14 cellular contexts compared by ENCODE assay signal in genomic region chr11:954392-955144, GRCh38. TPM values are rescaled to one million over a fixed set of nuclear protein-coding genes. Genes with fewer than 3 reads are reported as not detected.
DNase-seq lines count a peak whose midpoint lies in the region; ATAC-seq and TF ChIP-seq lines count a peak whose summit lies in the region.
"Had no signal": no experiment of that assay in that cellular context is flagged by ENCODE, and none has a peak within 500 bp of the region (broad histone marks: within the 10 kb centered on the region; RNA-seq: fewer than 3 reads in every experiment).

No MANE protein-coding gene starts in this region.

- no peak overlapping the region for H3K4me2 ChIP-seq in mammary epithelial cell (ENCODE audit: insufficient read depth, low read depth, low read length)
- H3K4me2 ChIP-seq: KMS-11 had no signal

- H3K9ac ChIP-seq in mammary epithelial cell (ENCODE audit: insufficient read depth, low read length) (no peak overlapping the region), SK-N-MC (ENCODE audit: insufficient read length) (no peak overlapping the region)
- H3K9ac ChIP-seq: KMS-11 had no signal

- dilution Hi-C loops in mammary epithelial cell (cut with HindIII; ENCODE audit: low sequenced_read_pairs): no loop called here

- BruUV-seq in MCF 10A (replicated peaks; lab: Mats Ljungman, UMichigan) (no TSS peak), mammary epithelial cell (replicated peaks; lab: Mats Ljungman, UMichigan) (no TSS peak)

- peak overlapping the region; percentile 0 for H3K27ac Mint-ChIP-seq in MCF 10A (ENCODE audit: low read depth, unreplicated experiment)

- no peak overlapping the region for H2AFZ ChIP-seq in mammary epithelial cell (ENCODE audit: low read depth, low read length)

- H3K9me3 ChIP-seq in mammary epithelial cell (replicated peaks; ENCODE audit: insufficient read depth, low read length): peaks cover 5% of the 10 kb centered on the region
- no peaks in the 10 kb centered on the region for H3K9me3 ChIP-seq in SK-N-MC (ENCODE audit: low read depth, low read length)
- peaks cover under 1% of the 10 kb centered on the region for H3K9me3 ChIP-seq in suprapubic skin

- ATAC-seq in GM18502 (IDR thresholded peaks at IDR 0.05; ENCODE audit: poor library complexity, unreplicated experiment): no peak

- DNase-seq in MCF 10A (ENCODE audit: unreplicated experiment) (no peak), mammary epithelial cell (no peak), SK-N-MC (ENCODE audit: low read depth, low spot score) (no peak), fibroblast of villous mesenchyme (ENCODE audit: low read depth) (peak; percentile 31), suprapubic skin (ENCODE audit: low spot score in 2 of 2) (no peak), posterior vena cava (ENCODE audit: low spot score) (no peak)
- no peak for DNase-seq in NK-92 treated with Interleukin-12 subunit alpha and Interleukin-12 subunit beta, amount 100 ng/mL, for 24 hours (lab: John Stamatoyannopoulos, UW)
- DNase-seq: activated CD4-positive, alpha-beta T cell treated with anti-CD3 and anti-CD28 coated beads for 48 hours; DND-41; esophagus squamous epithelium; HCEC 1CT; stimulated activated naive CD4-positive, alpha-beta T cell had no signal

- intact Hi-C loops in MCF 10A (cut with micrococcal nuclease) (no loop called here), mammary epithelial cell (cut with micrococcal nuclease) (no loop called here), posterior vena cava (cut with DNase I) (no loop called here)

- peaks cover 78% of the 10 kb centered on the region for H3K79me2 ChIP-seq in mammary epithelial cell (ENCODE audit: insufficient read depth, low read length)

- 95% methylated on average over 5 of the region's 5 CpGs for WGBS in mammary epithelial cell (ENCODE audit: low coverage, missing lambda C conversion rate)
- WGBS in suprapubic skin: 78% methylated on average over 5 of the region's 5 CpGs

- no peak overlapping the region for H3K4me3 Mint-ChIP-seq in MCF 10A (ENCODE audit: unreplicated experiment)

- in situ Hi-C loops in mammary epithelial cell (cut with MboI; ENCODE audit: low sequenced_read_pairs in 2 of 2): no loop called here

- no peaks in the 10 kb centered on the region for H3K9me3 Mint-ChIP-seq in MCF 10A (ENCODE audit: unreplicated experiment)

- H3K27me3 ChIP-seq in mammary epithelial cell (ENCODE audit: insufficient read depth, low read length): no peaks in the 10 kb centered on the region
- H3K27me3 ChIP-seq in suprapubic skin: no peaks in the 10 kb centered on the region
- H3K27me3 ChIP-seq: esophagus squamous epithelium had no signal

- TF ChIP-seq CTCF in MCF 10A (IDR thresholded peaks at IDR 0.05; ENCODE audit: unreplicated experiment): no peak
- no peak for TF ChIP-seq CTCF in mammary epithelial cell (conservative IDR thresholded peaks at IDR 0.05 in 1 of 2, IDR thresholded peaks at IDR 0.05 in 1 of 2; ENCODE audit: extremely low read depth in 1 of 2, insufficient read depth in 1 of 2, low read depth in 1 of 2, low read length in 2 of 2)
- TF ChIP-seq CTCF in fibroblast of villous mesenchyme (IDR thresholded peaks at IDR 0.05; ENCODE audit: insufficient read depth, low read depth, low read length): no peak
- no peak for TF ChIP-seq CTCF in suprapubic skin (IDR thresholded peaks at IDR 0.05)

- no peak overlapping the region for H3K4me3 ChIP-seq in mammary epithelial cell (replicated peaks in 1 of 3; ENCODE audit: insufficient read depth in 1 of 3, low read depth in 2 of 3, low read length in 3 of 3)
- no peak overlapping the region for H3K4me3 ChIP-seq in SK-N-MC
- no peak overlapping the region for H3K4me3 ChIP-seq in fibroblast of villous mesenchyme (ENCODE audit: low read depth, low read length)
- H3K4me3 ChIP-seq in suprapubic skin: no peak overlapping the region
- H3K4me3 ChIP-seq: esophagus squamous epithelium had no signal

- H3K4me1 Mint-ChIP-seq in MCF 10A (ENCODE audit: insufficient read depth, unreplicated experiment): peaks cover 19% of the 10 kb centered on the region

- peaks cover 3% of the 10 kb centered on the region for H3K36me3 ChIP-seq in mammary epithelial cell (ENCODE audit: insufficient read depth, low read length)
- H3K36me3 ChIP-seq in SK-N-MC (ENCODE audit: insufficient read depth, low read length): peaks cover 37% of the 10 kb centered on the region
- H3K36me3 ChIP-seq in suprapubic skin: peaks cover 3% of the 10 kb centered on the region

- TF ChIP-seq POLR2A in suprapubic skin (IDR thresholded peaks at IDR 0.05): no peak

- no peak for TF ChIP-seq EP300 in suprapubic skin (IDR thresholded peaks at IDR 0.05)

- H4K20me1 ChIP-seq in mammary epithelial cell (ENCODE audit: insufficient read depth, low read length): no peaks in the 10 kb centered on the region

- no peaks in the 10 kb centered on the region for H3K27me3 Mint-ChIP-seq in MCF 10A (ENCODE audit: insufficient read depth, unreplicated experiment)

- CTCF ChIA-PET in MCF 10A (lab: Yijun Ruan, JAX) (interaction anchor here (0.7 to 0.9 kb wide), 4 partner anchors 21 to 1200 kb away, joined by 3 to 4 read pairs (median 4); no protein-coding TSS in a partner anchor), mammary epithelial cell (lab: Charles Lee; ENCODE audit: low non-redundant PET) (no interaction called here)

- H3K27ac ChIP-seq in mammary epithelial cell (ENCODE audit: insufficient read depth, low read depth, low read length) (no peak overlapping the region), SK-N-MC (peak overlapping the region; percentile 7; the same call in 1 of the 2 replicates), suprapubic skin (peak overlapping the region; percentile 53)
- H3K27ac ChIP-seq: KMS-11 had no signal

- POLR2A ChIA-PET in MCF 10A (lab: Yijun Ruan, JAX): interaction anchor here (0.8 kb wide), 1 partner anchor 14 kb away, joined by 3 read pairs; no protein-coding TSS in a partner anchor

- H3K4me1 ChIP-seq in mammary epithelial cell (ENCODE audit: insufficient read depth, low read length): no peaks in the 10 kb centered on the region
- H3K4me1 ChIP-seq in suprapubic skin: peaks cover 56% of the 10 kb centered on the region

- peaks cover 40% of the 10 kb centered on the region for H3K36me3 Mint-ChIP-seq in MCF 10A (ENCODE audit: insufficient read depth, unreplicated experiment)

RNA-seq across cellular contexts. Expression of gene AP2A2, which starts 28.9 kb away (rescaled TPM):
- total RNA-seq in MCF 10A (2022): 70.5 and 70.6 TPM in 2 replicates
- 10 to 100 TPM; 66.6 to 66.7 TPM for total RNA-seq in mammary epithelial cell
- 91.4 TPM for polyA plus RNA-seq in mammary epithelial cell
- polyA minus RNA-seq in mammary epithelial cell: 193 TPM
- total RNA-seq in fibroblast of villous mesenchyme: 45.7 and 53.5 TPM in 2 replicates
- total RNA-seq in suprapubic skin: 100 to 1,000 TPM in 2 of 4 donors, 10 to 100 TPM in 2; 45.4 to 107 (median 76.8) TPM
- total RNA-seq in posterior vena cava: 100 to 1,000 TPM in 1 of 2 donors, 10 to 100 TPM in 1; 83.5 to 117 TPM

RNA-seq across cellular contexts. Expression of gene CHID1, which starts 44.0 kb away (rescaled TPM):
- total RNA-seq in MCF 10A (2022) (82.1 and 94.8 TPM in 2 replicates), mammary epithelial cell (100 to 1,000 TPM in 1 of 2 donors, 10 to 100 TPM in 1; 61.7 to 110 TPM), fibroblast of villous mesenchyme (42.2 and 42.3 TPM in 2 replicates), suprapubic skin (100 to 1,000 TPM in 1 of 4 donors, 10 to 100 TPM in 3; 46.5 to 111 (median 66.2) TPM), posterior vena cava (10 to 100 TPM; 57.9 to 88.5 TPM)
- 45.1 TPM for polyA plus RNA-seq in mammary epithelial cell
- polyA minus RNA-seq in mammary epithelial cell: 108 TPM
